11 cellular contexts compared by ENCODE assay signal in genomic region chr19:3335431-3336350, GRCh38. TPM values are rescaled to one million over a fixed set of nuclear protein-coding genes. Genes with fewer than 3 reads are reported as not detected.
A peak's percentile ranks its signal among the peaks of the same experiment; 100 is the strongest.
DNase-seq lines count a peak whose midpoint lies in the region; ATAC-seq and TF ChIP-seq lines count a peak whose summit lies in the region.
"Had no signal": no experiment of that assay in that cellular context is flagged by ENCODE, and none has a peak within 500 bp of the region (broad histone marks: within the 10 kb centered on the region; RNA-seq: fewer than 3 reads in every experiment).

No MANE protein-coding gene starts in this region.

- H3K27ac ChIP-seq in PC-3 (ENCODE audit: low read length), result no peak overlapping the region
- peak overlapping the region; percentile 75 for H3K27ac ChIP-seq in fibroblast of lung (ENCODE audit: insufficient read depth, low read length)
- H3K27ac ChIP-seq in muscle layer of colon (ENCODE audit: low read depth, low read length), result peak overlapping the region; percentile 96
- H3K27ac ChIP-seq in upper lobe of right lung, result peak overlapping the region; percentile 98
- H3K27ac ChIP-seq: neural progenitor cell had no signal

- H3K4me1 ChIP-seq in PC-3 (ENCODE audit: insufficient read depth, low read length), result peaks cover 14% of the 10 kb centered on the region
- H3K4me1 ChIP-seq in fibroblast of lung (ENCODE audit: control insufficient read depth, extremely low read depth, insufficient read depth, low read length), result peaks cover 26% of the 10 kb centered on the region
- H3K4me1 ChIP-seq in muscle layer of colon (ENCODE audit: insufficient read depth, low read length), result peaks cover 44% of the 10 kb centered on the region
- peaks cover 40% of the 10 kb centered on the region for H3K4me1 ChIP-seq in upper lobe of right lung
- no peaks in the 10 kb centered on the region for H3K4me1 ChIP-seq in Caco-2
- H3K4me1 ChIP-seq: neural progenitor cell had no signal

- no peaks in the 10 kb centered on the region for H3K9me2 ChIP-seq in PC-3 (replicated peaks; ENCODE audit: low read length)

- H3K36me3 Mint-ChIP-seq in Caco-2 (ENCODE audit: insufficient read depth, unreplicated experiment), result no peaks in the 10 kb centered on the region
- H3K36me3 Mint-ChIP-seq: neural progenitor cell had no signal

- CTCF ChIA-PET in PC-3 (lab: Charles Lee) (interaction anchor here (0.5 kb wide), 1 partner anchor 92 kb away, joined by 6 read pairs; no protein-coding TSS in a partner anchor), Caco-2 (lab: Charles Lee) (interaction anchor here (0.5 kb wide), 1 partner anchor 93 kb away, joined by 3 read pairs; no protein-coding TSS in a partner anchor)

- no peak overlapping the region for H3K4me3 Mint-ChIP-seq in Caco-2 (ENCODE audit: unreplicated experiment)
- H3K4me3 Mint-ChIP-seq: neural progenitor cell had no signal

- no peaks in the 10 kb centered on the region for H3K9me3 ChIP-seq in PC-3 (ENCODE audit: low read length)
- H3K9me3 ChIP-seq in fibroblast of lung (ENCODE audit: control insufficient read depth, insufficient read depth, low read depth, low read length), result no peaks in the 10 kb centered on the region
- no peaks in the 10 kb centered on the region for H3K9me3 ChIP-seq in muscle layer of colon (ENCODE audit: low read length)
- H3K9me3 ChIP-seq in upper lobe of right lung, result no peaks in the 10 kb centered on the region
- H3K9me3 ChIP-seq in Caco-2, result no peaks in the 10 kb centered on the region

- H3K4me1 Mint-ChIP-seq in Caco-2 (ENCODE audit: low read depth, unreplicated experiment), result no peaks in the 10 kb centered on the region

- peaks cover 13% of the 10 kb centered on the region for H3K27me3 Mint-ChIP-seq in Caco-2 (ENCODE audit: insufficient read depth, unreplicated experiment)

- H3K4me2 ChIP-seq in PC-3 (ENCODE audit: low read length) (no peak overlapping the region), fibroblast of lung (ENCODE audit: extremely low read depth, insufficient read depth, low read length) (peak overlapping the region; percentile 80)
- H3K4me2 ChIP-seq: neural progenitor cell had no signal

- no peaks in the 10 kb centered on the region for H3K9me3 Mint-ChIP-seq in Caco-2 (ENCODE audit: unreplicated experiment)
- H3K9me3 Mint-ChIP-seq: neural progenitor cell had no signal

- ATAC-seq in PC-3 (peak; percentile 54), upper lobe of right lung (no peak), GM19467 (IDR thresholded peaks at IDR 0.05; ENCODE audit: unreplicated experiment) (no peak)

- H2AFZ ChIP-seq in PC-3 (ENCODE audit: low read length), result no peak overlapping the region
- no peak overlapping the region for H2AFZ ChIP-seq in fibroblast of lung (ENCODE audit: low read length)
- H2AFZ ChIP-seq: neural progenitor cell had no signal

- POLR2A ChIA-PET in PC-3 (lab: Charles Lee; ENCODE audit: unreplicated experiment) (no interaction called here), Caco-2 (lab: Charles Lee) (no interaction called here)

- H3K9ac ChIP-seq in PC-3 (ENCODE audit: low read length) (no peak overlapping the region), fibroblast of lung (ENCODE audit: insufficient read depth, low read length) (no peak overlapping the region), muscle layer of colon (ENCODE audit: low read length) (peak overlapping the region; percentile 41)
- H3K9ac ChIP-seq: neural progenitor cell had no signal

- H3K79me2 ChIP-seq in PC-3 (ENCODE audit: low read length), result no peaks in the 10 kb centered on the region
- H3K79me2 ChIP-seq in fibroblast of lung (ENCODE audit: control insufficient read depth, insufficient read depth, low read length), result no peaks in the 10 kb centered on the region

- H3K36me3 ChIP-seq in PC-3 (ENCODE audit: low read depth, low read length) (no peaks in the 10 kb centered on the region), fibroblast of lung (ENCODE audit: control insufficient read depth, insufficient read depth, low read length) (no peaks in the 10 kb centered on the region), muscle layer of colon (ENCODE audit: insufficient read depth, low read length) (no peaks in the 10 kb centered on the region), upper lobe of right lung (no peaks in the 10 kb centered on the region), Caco-2 (ENCODE audit: control insufficient read depth, insufficient read depth, low read length) (no peaks in the 10 kb centered on the region)
- H3K36me3 ChIP-seq: neural progenitor cell had no signal

- intact Hi-C loops in PC-3 (cut with micrococcal nuclease) (no loop called here), upper lobe of right lung (cut with DNase I) (no loop called here), Caco-2 (cut with micrococcal nuclease; ENCODE audit: unreplicated experiment) (no loop called here)

- no peaks in the 10 kb centered on the region for H3F3A ChIP-seq in PC-3 (ENCODE audit: low read length, unreplicated experiment)

- BruUV-seq in PC-3 (replicated peaks; lab: Mats Ljungman, UMichigan), result no TSS peak
- BruUV-seq in Caco-2 (replicated peaks; lab: Mats Ljungman, UMichigan), result no TSS peak

- H4K20me1 ChIP-seq in PC-3 (ENCODE audit: low read length), result no peaks in the 10 kb centered on the region
- no peaks in the 10 kb centered on the region for H4K20me1 ChIP-seq in fibroblast of lung (ENCODE audit: control insufficient read depth, extremely low read depth, insufficient read depth, low read length)

- DNase-seq in PC-3 (peak; percentile 20), fibroblast of lung (ENCODE audit: low read depth in 2 of 2) (peak; percentile 41 to 87), upper lobe of right lung (no peak), LoVo (ENCODE audit: low spot score) (no peak), Caco-2 (no peak)
- DNase-seq: activated CD4-positive, alpha-beta T cell treated with anti-CD3 and anti-CD28 coated beads for 4 hours; NCI-H1048; OCI-M1 had no signal

- H3K4me3 ChIP-seq in PC-3 (ENCODE audit: low read length) (no peak overlapping the region), fibroblast of lung (replicated peaks in 1 of 4; ENCODE audit: control extremely low read depth in 1 of 4, insufficient read depth in 1 of 4, low read depth in 3 of 4, low read length in 4 of 4) (no peak overlapping the region), muscle layer of colon (ENCODE audit: low read depth in 1 of 2, low read length in 2 of 2) (peak overlapping the region in 1 of 2 donors; percentile 1), upper lobe of right lung (no peak overlapping the region), Caco-2 (ENCODE audit: low read depth, low read length) (no peak overlapping the region)
- H3K4me3 ChIP-seq: neural progenitor cell had no signal

- H3K27ac Mint-ChIP-seq in Caco-2 (ENCODE audit: unreplicated experiment), result no peak overlapping the region
- H3K27ac Mint-ChIP-seq: neural progenitor cell had no signal

- H3K27me3 ChIP-seq in PC-3 (ENCODE audit: low read length) (no peaks in the 10 kb centered on the region), fibroblast of lung (ENCODE audit: control insufficient read depth, insufficient read depth, low read length) (no peaks in the 10 kb centered on the region), muscle layer of colon (ENCODE audit: control insufficient read depth in 1 of 2, insufficient read depth in 2 of 2, low read length in 2 of 2) (no peaks in the 10 kb centered on the region), upper lobe of right lung (no peaks in the 10 kb centered on the region), Caco-2 (replicated peaks; ENCODE audit: control insufficient read depth, insufficient read depth, low read length) (no peaks in the 10 kb centered on the region)

- no peak for TF ChIP-seq CTCF in PC-3 (conservative IDR thresholded peaks at IDR 0.05; ENCODE audit: low read depth, low read length)
- no peak for TF ChIP-seq CTCF in fibroblast of lung (conservative IDR thresholded peaks at IDR 0.05 in 1 of 2, IDR thresholded peaks at IDR 0.05 in 1 of 2; ENCODE audit: low read depth in 1 of 2, low read length in 2 of 2)
- TF ChIP-seq CTCF in upper lobe of right lung (IDR thresholded peaks at IDR 0.05), result no peak
- TF ChIP-seq CTCF in Caco-2 (IDR thresholded peaks at IDR 0.05; ENCODE audit: insufficient read depth in 1 of 2, low read depth in 1 of 2, low read length in 1 of 2, severe bottlenecking in 1 of 2, unreplicated experiment in 1 of 2), result no peak

RNA-seq across cellular contexts. Expression of gene NFIC, which starts 30.7 kb away (rescaled TPM):
- total RNA-seq in PC-3 (2014; rRNA removed), result 31.7 and 49.6 TPM in 2 replicates
- 34.9 and 66.4 TPM in 2 replicates for total RNA-seq in fibroblast of lung
- 7.9 and 16.6 TPM in 2 replicates for polyA plus RNA-seq in fibroblast of lung
- 89.7 and 117 TPM in 2 replicates for polyA plus RNA-seq in fibroblast of lung (2012)
- 101 and 159 TPM in 2 replicates for polyA minus RNA-seq in fibroblast of lung (ENCODE audit: low replicate concordance)
- total RNA-seq in upper lobe of right lung, result 150 TPM
- 5.1 and 5.5 TPM in 2 replicates for total RNA-seq in Caco-2 (2022)

Comparison
In these comparisons a context has a peak if more than half of its experiments do, and no peak if none do; other contexts are left out.
1. DNase-seq: peak in PC-3 (single experiment) and fibroblast of lung (2 of 2); none in upper lobe of right lung (single experiment), LoVo (single experiment) and Caco-2 (0 of 2).